ENCODE assay signal across 19 cellular contexts in the genomic region with DNA sequence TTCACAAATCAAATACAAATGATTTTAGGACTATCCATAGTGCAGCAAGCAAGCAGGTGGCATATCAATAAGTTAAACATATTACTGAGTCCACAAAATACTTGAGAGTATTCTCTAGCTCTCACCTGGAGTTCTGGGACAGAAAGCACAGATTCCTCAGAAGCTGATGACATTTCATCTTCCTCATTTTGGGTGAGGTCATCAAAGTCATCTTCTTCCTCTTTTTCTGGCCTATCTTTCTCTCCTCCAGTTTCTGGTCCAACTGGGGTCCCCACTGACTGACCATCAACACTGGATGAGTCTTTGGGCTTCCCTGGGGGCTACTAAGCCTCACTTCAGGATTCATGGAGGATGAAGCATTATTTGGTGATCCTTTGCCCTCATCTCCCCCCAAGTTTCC. TPM values are rescaled to one million over a fixed set of nuclear protein-coding genes. Genes with fewer than 3 reads are reported as not detected.
DNase-seq lines count a peak whose midpoint lies in the region; ATAC-seq and TF ChIP-seq lines count a peak whose summit lies in the region.
"Had no signal": no experiment of that assay in that cellular context is flagged by ENCODE, and none has a peak within 500 bp of the region (broad histone marks: within the 10 kb centered on the region; RNA-seq: fewer than 3 reads in every experiment).

No MANE protein-coding gene starts in this region.

- POLR2A ChIA-PET in MCF 10A (lab: Yijun Ruan, JAX), result no interaction called here

- H3K27ac ChIP-seq in RWPE2 (ENCODE audit: poor library complexity, severe bottlenecking), result peak overlapping the region; percentile 90
- H3K27ac ChIP-seq: HL-60, SJSA1 had no signal

- H3K36me3 ChIP-seq in RWPE2 (ENCODE audit: low read depth), result peaks cover 4% of the 10 kb centered on the region; the same call in 1 of the 2 replicates

- ATAC-seq in RWPE2 (ENCODE audit: low read depth) (no peak), HG03565 (IDR thresholded peaks at IDR 0.05; ENCODE audit: unreplicated experiment) (no peak)
- ATAC-seq: HCT116 had no signal

- peak overlapping the region; percentile 77 for H3K27ac Mint-ChIP-seq in dendritic cell treated with granulocyte-macrophage colony-stimulating factor and Interleukin-4, amounts not matched to agents 40 ng/mL and 50 ng/mL, for 4 days
- no peak overlapping the region for H3K27ac Mint-ChIP-seq in MCF 10A (ENCODE audit: low read depth, unreplicated experiment)
- H3K27ac Mint-ChIP-seq in activated naive CD4-positive, alpha-beta T cell treated with anti-CD3 and anti-CD28 coated beads, Interleukin-2, amount 10 ng/mL, durations not matched to agents 7 days and 5 days, result no peak overlapping the region
- H3K27ac Mint-ChIP-seq: CD4-positive, alpha-beta T cell had no signal

- H3K4me1 ChIP-seq in RWPE2 (ENCODE audit: insufficient read depth, poor library complexity, severe bottlenecking), result peaks cover 40% of the 10 kb centered on the region

- H3K9me3 ChIP-seq in RWPE2 (ENCODE audit: severe bottlenecking), result no peaks in the 10 kb centered on the region
- H3K9me3 ChIP-seq: SJSA1 had no signal

- peaks cover 8% of the 10 kb centered on the region for H3K9me3 Mint-ChIP-seq in dendritic cell treated with granulocyte-macrophage colony-stimulating factor and Interleukin-4, amounts not matched to agents 40 ng/mL and 50 ng/mL, for 4 days
- H3K9me3 Mint-ChIP-seq in MCF 10A (ENCODE audit: unreplicated experiment), result no peaks in the 10 kb centered on the region
- peaks cover 2% of the 10 kb centered on the region for H3K9me3 Mint-ChIP-seq in activated naive CD4-positive, alpha-beta T cell treated with anti-CD3 and anti-CD28 coated beads, Interleukin-2, amount 10 ng/mL, durations not matched to agents 7 days and 5 days
- H3K9me3 Mint-ChIP-seq: CD4-positive, alpha-beta T cell had no signal

- H3K27me3 ChIP-seq in RWPE2 (ENCODE audit: insufficient read depth, poor library complexity, severe bottlenecking), result no peaks in the 10 kb centered on the region
- H3K27me3 ChIP-seq: SJSA1 had no signal

- H3K27me3 Mint-ChIP-seq in dendritic cell treated with granulocyte-macrophage colony-stimulating factor and Interleukin-4, amounts not matched to agents 40 ng/mL and 50 ng/mL, for 4 days, result no peaks in the 10 kb centered on the region
- no peaks in the 10 kb centered on the region for H3K27me3 Mint-ChIP-seq in MCF 10A (ENCODE audit: insufficient read depth, unreplicated experiment)
- peaks cover 16% of the 10 kb centered on the region for H3K27me3 Mint-ChIP-seq in activated naive CD4-positive, alpha-beta T cell treated with anti-CD3 and anti-CD28 coated beads, Interleukin-2, amount 10 ng/mL, durations not matched to agents 7 days and 5 days

- peaks cover 40% of the 10 kb centered on the region for H3K4me1 Mint-ChIP-seq in dendritic cell treated with granulocyte-macrophage colony-stimulating factor and Interleukin-4, amounts not matched to agents 40 ng/mL and 50 ng/mL, for 4 days (ENCODE audit: low read depth)
- peaks cover 53% of the 10 kb centered on the region for H3K4me1 Mint-ChIP-seq in MCF 10A (ENCODE audit: insufficient read depth, unreplicated experiment)
- H3K4me1 Mint-ChIP-seq in activated naive CD4-positive, alpha-beta T cell treated with anti-CD3 and anti-CD28 coated beads, Interleukin-2, amount 10 ng/mL, durations not matched to agents 7 days and 5 days, result no peaks in the 10 kb centered on the region

- TF ChIP-seq CTCF in RWPE2 (IDR thresholded peaks at IDR 0.05; ENCODE audit: poor library complexity, severe bottlenecking) (no peak), MCF 10A (IDR thresholded peaks at IDR 0.05; ENCODE audit: unreplicated experiment) (no peak)

- peak; percentile 75 for DNase-seq in CD1c-positive myeloid dendritic cell (ENCODE audit: extremely low spot score)
- DNase-seq in MV-4-11 (lab: John Stamatoyannopoulos, UW), result peak; percentile 62
- no peak for DNase-seq in RWPE2 (ENCODE audit: low spot score)
- DNase-seq in MCF 10A (ENCODE audit: unreplicated experiment), result no peak
- DNase-seq in activated naive CD4-positive, alpha-beta T cell treated with anti-CD3 and anti-CD28 coated beads, Interleukin-2, amount 10 ng/mL, durations not matched to agents 7 days and 5 days, result no peak
- no peak for DNase-seq in NCI-H774 (lab: John Stamatoyannopoulos, UW)
- DNase-seq: Calu3; CD4-positive, alpha-beta T cell; DMS79 treated with DMSO at 0.1 percent for 48 hours; GDM1; KG1; MM.1S; NCI-H345; T-helper 1 cell had no signal

- intact Hi-C loops in dendritic cell treated with granulocyte-macrophage colony-stimulating factor and Interleukin-4, amounts not matched to agents 40 ng/mL and 50 ng/mL, for 4 days (cut with micrococcal nuclease), result no loop called here
- intact Hi-C loops in MCF 10A (cut with micrococcal nuclease), result loop anchor here (10.0 kb wide), 2 partner anchors 55 to 405 kb away; partner anchors contain the start of genes LAMTOR2 and UBQLN4

- no peaks in the 10 kb centered on the region for H3K36me3 Mint-ChIP-seq in dendritic cell treated with granulocyte-macrophage colony-stimulating factor and Interleukin-4, amounts not matched to agents 40 ng/mL and 50 ng/mL, for 4 days (ENCODE audit: low read depth)
- H3K36me3 Mint-ChIP-seq in MCF 10A (ENCODE audit: insufficient read depth, unreplicated experiment), result peaks cover 19% of the 10 kb centered on the region
- H3K36me3 Mint-ChIP-seq in activated naive CD4-positive, alpha-beta T cell treated with anti-CD3 and anti-CD28 coated beads, Interleukin-2, amount 10 ng/mL, durations not matched to agents 7 days and 5 days, result no peaks in the 10 kb centered on the region

- BruUV-seq in MCF 10A (replicated peaks; lab: Mats Ljungman, UMichigan), result no TSS peak

- no peak overlapping the region for H3K4me3 Mint-ChIP-seq in dendritic cell treated with granulocyte-macrophage colony-stimulating factor and Interleukin-4, amounts not matched to agents 40 ng/mL and 50 ng/mL, for 4 days
- H3K4me3 Mint-ChIP-seq in MCF 10A (ENCODE audit: unreplicated experiment), result no peak overlapping the region
- H3K4me3 Mint-ChIP-seq in activated naive CD4-positive, alpha-beta T cell treated with anti-CD3 and anti-CD28 coated beads, Interleukin-2, amount 10 ng/mL, durations not matched to agents 7 days and 5 days, result no peak overlapping the region
- H3K4me3 Mint-ChIP-seq: CD4-positive, alpha-beta T cell had no signal

- CTCF ChIA-PET in MCF 10A (lab: Yijun Ruan, JAX), result interaction anchor here (1.0 to 1.2 kb wide), 3 partner anchors 9 to 400 kb away, joined by 3 to 4 read pairs (median 4); no protein-coding TSS in a partner anchor
- CTCF ChIA-PET in activated naive CD4-positive, alpha-beta T cell treated with anti-CD3 and anti-CD28 coated beads, Interleukin-2, amount 10 ng/mL, durations not matched to agents 7 days and 5 days (lab: Charles Lee), result no interaction called here

- no peak overlapping the region for H3K4me3 ChIP-seq in RWPE2 (ENCODE audit: severe bottlenecking)
- H3K4me3 ChIP-seq: SJSA1 had no signal

RNA-seq across cellular contexts. Expression of gene YY1AP1, which starts 38.9 kb away (rescaled TPM):
- 78.6 and 88.5 TPM in 2 replicates for total RNA-seq in MCF 10A (2022)

RNA-seq across cellular contexts. Expression of gene DAP3, which starts 39.2 kb away (rescaled TPM):
- 226 and 235 TPM in 2 replicates for total RNA-seq in MCF 10A (2022)

RNA-seq across cellular contexts. Expression of gene MSTO1, which starts 39.7 kb away (rescaled TPM):
- total RNA-seq in MCF 10A (2022), result 130 and 140 TPM in 2 replicates

Comparison
In these comparisons a context has a peak if more than half of its experiments do, and no peak if none do; other contexts are left out.
1. DNase-seq: peak in CD1c-positive myeloid dendritic cell (single experiment) and MV-4-11 (single experiment); none in RWPE2 (single experiment), MCF 10A (single experiment), activated naive CD4-positive, alpha-beta T cell treated with anti-CD3 and anti-CD28 coated beads, Interleukin-2, amount 10 ng/mL, durations not matched to agents 7 days and 5 days (single experiment) and NCI-H774 (single experiment).